In genomic region chr3:134334901-134335280, GRCh38 we compare ENCODE assay signal across 15 cellular contexts. TPM values are rescaled to one million over a fixed set of nuclear protein-coding genes. Genes with fewer than 3 reads are reported as not detected.
DNase-seq lines count a peak whose midpoint lies in the region; ATAC-seq and TF ChIP-seq lines count a peak whose summit lies in the region.
"Had no signal": no experiment of that assay in that cellular context is flagged by ENCODE, and none has a peak within 500 bp of the region (broad histone marks: within the 10 kb centered on the region; RNA-seq: fewer than 3 reads in every experiment).

No MANE protein-coding gene starts in this region.

- no peak for TF ChIP-seq POLR2A in gastroesophageal sphincter (IDR thresholded peaks at IDR 0.05)

- no peak for TF ChIP-seq EP300 in gastroesophageal sphincter (IDR thresholded peaks at IDR 0.05)

- POLR2A ChIA-PET in CD8-positive, alpha-beta T cell (lab: Charles Lee): no interaction called here

- peak overlapping the region; percentile 49 for H3K27ac ChIP-seq in right cardiac atrium (ENCODE audit: low read length)
- peak overlapping the region; percentile 75 to 89 (median 84) for H3K27ac ChIP-seq in gastroesophageal sphincter
- H3K27ac ChIP-seq in CD8-positive, alpha-beta T cell (ENCODE audit: low read depth, low read length): no peak overlapping the region
- H3K27ac ChIP-seq: VCaP had no signal

- H3K36me3 Mint-ChIP-seq in CD8-positive, alpha-beta T cell: no peaks in the 10 kb centered on the region
- H3K36me3 Mint-ChIP-seq: activated naive CD4-positive, alpha-beta T cell treated with anti-CD3 and anti-CD28 coated beads, Interleukin-2, amount 50 U/mL, for 72 hours; natural killer cell treated with Interleukin-12 subunit alpha and Interleukin-12 subunit beta and Interleukin-15 and Interleukin-18, amount 100 ng/mL, for 72 hours had no signal

- intact Hi-C loops in right cardiac atrium (cut with DNase I): no loop called here
- intact Hi-C loops in Right ventricle myocardium superior (cut with DNase I): no loop called here
- intact Hi-C loops in posterior vena cava (cut with DNase I): no loop called here
- intact Hi-C loops in CD8-positive, alpha-beta T cell (cut with DNase I, micrococcal nuclease): no loop called here

- H3K4me3 Mint-ChIP-seq in CD8-positive, alpha-beta T cell: no peak overlapping the region
- H3K4me3 Mint-ChIP-seq: natural killer cell treated with Interleukin-12 subunit alpha and Interleukin-12 subunit beta and Interleukin-15 and Interleukin-18, amount 100 ng/mL, for 72 hours had no signal

- H3K9me3 ChIP-seq in right cardiac atrium (ENCODE audit: control insufficient read depth, low read length): no peaks in the 10 kb centered on the region
- no peaks in the 10 kb centered on the region for H3K9me3 ChIP-seq in gastroesophageal sphincter
- no peaks in the 10 kb centered on the region for H3K9me3 ChIP-seq in CD8-positive, alpha-beta T cell (ENCODE audit: low read length)
- H3K9me3 ChIP-seq: spleen had no signal

- 42% methylated on average over 2 of the region's 2 CpGs for WGBS in right cardiac atrium
- WGBS in gastroesophageal sphincter (ENCODE audit: low coverage in 1 of 2), 2 donors: 56% methylated on average over 1 of the region's 2 CpGs; no CpG with 5 or more reads in 1 of the 2 donors

- H3K27me3 Mint-ChIP-seq in CD8-positive, alpha-beta T cell (ENCODE audit: low read depth): no peaks in the 10 kb centered on the region

- peaks cover 29% of the 10 kb centered on the region for H3K4me1 ChIP-seq in right cardiac atrium (ENCODE audit: control insufficient read depth, insufficient read depth, low read length)
- peaks cover 17 to 74% (median 59%) of the 10 kb centered on the region in 3 donors for H3K4me1 ChIP-seq in gastroesophageal sphincter
- H3K4me1 ChIP-seq in CD8-positive, alpha-beta T cell (ENCODE audit: insufficient read depth, low read length): no peaks in the 10 kb centered on the region

- H3K4me3 ChIP-seq in right cardiac atrium (ENCODE audit: low read length) (no peak overlapping the region), gastroesophageal sphincter (no peak overlapping the region)
- H3K4me3 ChIP-seq in CD8-positive, alpha-beta T cell (ENCODE audit: low read depth, low read length): no peak overlapping the region
- H3K4me3 ChIP-seq: K562, spleen had no signal

- H3K27me3 ChIP-seq in right cardiac atrium (ENCODE audit: control insufficient read depth, insufficient read depth) (no peaks in the 10 kb centered on the region), gastroesophageal sphincter (no peaks in the 10 kb centered on the region)
- no peaks in the 10 kb centered on the region for H3K27me3 ChIP-seq in CD8-positive, alpha-beta T cell (ENCODE audit: insufficient read depth, low read length)
- H3K27me3 ChIP-seq: spleen had no signal

- DNase-seq in right cardiac atrium: no peak
- DNase-seq in Right ventricle myocardium superior: no peak
- DNase-seq in posterior vena cava (ENCODE audit: low spot score): peak; percentile 38
- DNase-seq in DMS53 treated with DMSO at 0.1 percent for 48 hours (lab: John Stamatoyannopoulos, UW; ENCODE audit: unreplicated experiment): no peak
- DNase-seq in CD8-positive, alpha-beta T cell: no peak
- DNase-seq: NCI-H1930, SHP77 treated with DMSO at 0.1 percent for 48 hours, spleen had no signal

- ATAC-seq in right cardiac atrium (no peak), Right ventricle myocardium superior (ENCODE audit: poor library complexity) (no peak), gastroesophageal sphincter (no peak), HG03457 (IDR thresholded peaks at IDR 0.05; ENCODE audit: unreplicated experiment) (no peak), GM21367 (IDR thresholded peaks at IDR 0.05; ENCODE audit: unreplicated experiment) (no peak)
- ATAC-seq in CD8-positive, alpha-beta T cell: no peak
- ATAC-seq: activated naive CD4-positive, alpha-beta T cell treated with anti-CD3 and anti-CD28 coated beads, Interleukin-2, amount 50 U/mL, for 72 hours; K562; natural killer cell treated with Interleukin-12 subunit alpha and Interleukin-12 subunit beta and Interleukin-15 and Interleukin-18, amount 100 ng/mL, for 72 hours had no signal

- CTCF ChIA-PET in CD8-positive, alpha-beta T cell (lab: Charles Lee): no interaction called here

- H3K27ac Mint-ChIP-seq in CD8-positive, alpha-beta T cell: no peak overlapping the region
- H3K27ac Mint-ChIP-seq: activated naive CD4-positive, alpha-beta T cell treated with anti-CD3 and anti-CD28 coated beads, Interleukin-2, amount 50 U/mL, for 72 hours; natural killer cell treated with Interleukin-12 subunit alpha and Interleukin-12 subunit beta and Interleukin-15 and Interleukin-18, amount 100 ng/mL, for 72 hours had no signal

- no peaks in the 10 kb centered on the region for H3K9me3 Mint-ChIP-seq in CD8-positive, alpha-beta T cell
- H3K9me3 Mint-ChIP-seq: activated naive CD4-positive, alpha-beta T cell treated with anti-CD3 and anti-CD28 coated beads, Interleukin-2, amount 50 U/mL, for 72 hours; natural killer cell treated with Interleukin-12 subunit alpha and Interleukin-12 subunit beta and Interleukin-15 and Interleukin-18, amount 100 ng/mL, for 72 hours had no signal

- TF ChIP-seq CTCF in gastroesophageal sphincter (IDR thresholded peaks at IDR 0.05): no peak
- TF ChIP-seq CTCF in CD8-positive, alpha-beta T cell (IDR thresholded peaks at IDR 0.05): no peak

- no peaks in the 10 kb centered on the region for H3K4me1 Mint-ChIP-seq in CD8-positive, alpha-beta T cell (ENCODE audit: low read depth)

- H3K36me3 ChIP-seq in gastroesophageal sphincter: no peaks in the 10 kb centered on the region
- H3K36me3 ChIP-seq in CD8-positive, alpha-beta T cell (ENCODE audit: insufficient read depth, low read length): no peaks in the 10 kb centered on the region
- H3K36me3 ChIP-seq: spleen had no signal

RNA-seq across cellular contexts. Expression of gene AMOTL2, which starts 39.4 kb away (rescaled TPM):
- total RNA-seq in right cardiac atrium (10 to 100 TPM; 44.6 to 57.6 (median 47.6) TPM), Right ventricle myocardium superior (63.0 TPM), gastroesophageal sphincter (100 to 1,000 TPM in 3 of 4 donors, 10 to 100 TPM in 1; 93.2 to 226 (median 153) TPM), posterior vena cava (10 to 100 TPM; 49.9 to 56.5 TPM)
- polyA plus RNA-seq in right cardiac atrium: 22.9 TPM
- not detected for total RNA-seq in CD8-positive, alpha-beta T cell
- total RNA-seq: natural killer cell treated with Interleukin-12 subunit alpha and Interleukin-12 subunit beta and Interleukin-15 and Interleukin-18, amount 100 ng/mL, for 72 hours had no signal

Comparison
In these comparisons a context has a peak if more than half of its experiments do, and no peak if none do; other contexts are left out.
1. RNA of gene AMOTL2, which starts 39.4 kb away (total RNA-seq): 93.2 to 226 TPM in gastroesophageal sphincter, 63.0 TPM in Right ventricle myocardium superior (single experiment), 49.9 to 56.5 TPM in posterior vena cava and 44.6 to 57.6 TPM in right cardiac atrium; not detected in CD8-positive, alpha-beta T cell; every median in the first group is over 10 times any median in the second.